28 cellular contexts compared by ENCODE assay signal in genomic region chr3:41131224-41131623, GRCh38.
DNase-seq lines count a peak whose midpoint lies in the region; ATAC-seq, FAIRE-seq and TF ChIP-seq lines count a peak whose summit lies in the region.
"Had no signal": no experiment of that assay in that cellular context is flagged by ENCODE, and none has a peak within 500 bp of the region (broad histone marks: within the 10 kb centered on the region; RNA-seq: fewer than 3 reads in every experiment).

No MANE protein-coding gene starts in this region.

- no peaks in the 10 kb centered on the region for H3K79me2 ChIP-seq in MM.1S (ENCODE audit: low read length)

- peaks cover 49% of the 10 kb centered on the region for H3K9me3 Mint-ChIP-seq in WTC11

- no peaks in the 10 kb centered on the region for H3K4me1 ChIP-seq in MM.1S (ENCODE audit: low read length)
- H3K4me1 ChIP-seq: HAP-1 had no signal

- no peaks in the 10 kb centered on the region for H3K9me3 ChIP-seq in MM.1S (replicated peaks; ENCODE audit: insufficient read depth, low read length)
- H3K9me3 ChIP-seq: HAP-1, thyroid gland had no signal

- TF ChIP-seq CTCF in WTC11 (IDR thresholded peaks at IDR 0.05) = no peak
- no peak for TF ChIP-seq CTCF in MM.1S (IDR thresholded peaks at IDR 0.05; ENCODE audit: low read length)

- no peaks in the 10 kb centered on the region for H4K20me1 ChIP-seq in MM.1S (ENCODE audit: insufficient read depth, low read length)

- H3F3A ChIP-seq in MM.1S (ENCODE audit: insufficient read depth, low read length) = no peaks in the 10 kb centered on the region

- CTCF ChIA-PET in WTC11 (lab: Charles Lee) = no interaction called here

- H3K27ac ChIP-seq in epithelial cell of prostate (peak overlapping the region; percentile 79), MM.1S (ENCODE audit: low read length) (no peak overlapping the region)
- H3K27ac ChIP-seq: thyroid gland had no signal

- no peaks in the 10 kb centered on the region for H3K27me3 ChIP-seq in MM.1S (replicated peaks; ENCODE audit: insufficient read depth, low read length)
- H3K27me3 ChIP-seq: thyroid gland had no signal

- H3K4me3 Mint-ChIP-seq in WTC11 = no peak overlapping the region
- H3K4me3 Mint-ChIP-seq: activated CD8-positive, alpha-beta T cell treated with anti-CD3 and anti-CD28 coated beads for 36 hours; CD4-positive, CD25-positive, alpha-beta regulatory T cell; IgD-negative memory B cell; memory B cell; naive thymus-derived CD4-positive, alpha-beta T cell had no signal

- no peak overlapping the region for H3K9ac ChIP-seq in MM.1S (ENCODE audit: low read length)

- H3K4me3 ChIP-seq in MM.1S (ENCODE audit: low read length) = no peak overlapping the region
- H3K4me3 ChIP-seq: GM12878, HAP-1, thyroid gland had no signal

- POLR2A ChIA-PET in WTC11 (lab: Charles Lee) = no interaction called here

- DNase-seq in HTR-8/SVneo (ENCODE audit: insufficient read length, low spot score) (peak; percentile 25), WTC11 (ENCODE audit: low spot score) (peak; percentile 28), epithelial cell of prostate (ENCODE audit: low read depth, low spot score) (peak; percentile 90), smooth muscle cell of the brain vasculature (ENCODE audit: low read depth, low spot score) (peak; percentile 40), MM.1S (no peak), NCI-H446 treated with DMSO at 0.1 percent for 48 hours (lab: John Stamatoyannopoulos, UW) (no peak)
- DNase-seq: activated CD8-positive, alpha-beta T cell treated with anti-CD3 and anti-CD28 coated beads for 36 hours; caudate nucleus; CD4-positive, CD25-positive, alpha-beta regulatory T cell; foreskin melanocyte; hypothalamus; kidney glomerular epithelial cell; naive thymus-derived CD4-positive, alpha-beta T cell; NCI-H1436; NCI-H2107; NCI-H524 treated with DMSO at 0.1 percent for 48 hours; Right ventricle myocardium superior; small intestine; stimulated activated CD4-positive, alpha-beta T cell treated with anti-CD3 and anti-CD28 coated beads, Interleukin-2, amount 100 ng/mL, for 48 hours; stimulated activated naive CD8-positive, alpha-beta T cell treated with anti-CD3 and anti-CD28 coated beads, Interleukin-15, Interleukin-2, amounts not matched to agents 100 U/mL and 50 U/mL, for 24 hours; T-helper 9 cell; thyroid gland had no signal

- H3K27ac Mint-ChIP-seq in WTC11 = no peak overlapping the region
- H3K27ac Mint-ChIP-seq: activated CD8-positive, alpha-beta T cell treated with anti-CD3 and anti-CD28 coated beads for 36 hours; CD4-positive, CD25-positive, alpha-beta regulatory T cell; IgD-negative memory B cell; memory B cell; naive thymus-derived CD4-positive, alpha-beta T cell had no signal

- no peak for FAIRE-seq in HTR-8/SVneo (lab: Jason Lieb, UNC)
- FAIRE-seq: GM12878, small intestine had no signal

- no peaks in the 10 kb centered on the region for H3K9me2 ChIP-seq in MM.1S (replicated peaks; ENCODE audit: insufficient read depth, low read length)

- peaks cover 29% of the 10 kb centered on the region for H3K36me3 Mint-ChIP-seq in WTC11
- H3K36me3 Mint-ChIP-seq: CD4-positive, CD25-positive, alpha-beta regulatory T cell had no signal

- no peaks in the 10 kb centered on the region for H3K36me3 ChIP-seq in MM.1S (replicated peaks; ENCODE audit: insufficient read depth, low read length)
- H3K36me3 ChIP-seq: HAP-1, thyroid gland had no signal

- no peak overlapping the region for H2AFZ ChIP-seq in MM.1S (ENCODE audit: low read length)

- ATAC-seq in WTC11 (peak; percentile 79), GM19395 (IDR thresholded peaks at IDR 0.05; ENCODE audit: unreplicated experiment) (no peak)
- ATAC-seq: activated CD4-positive, CD25-positive, alpha-beta regulatory T cell treated with anti-CD3 and anti-CD28 coated beads, Interleukin-2, amount 50 U/mL, for 24 hours; activated CD8-positive, alpha-beta T cell treated with anti-CD3 and anti-CD28 coated beads for 36 hours; GM12878; naive thymus-derived CD4-positive, alpha-beta T cell; stimulated activated naive CD8-positive, alpha-beta T cell treated with anti-CD3 and anti-CD28 coated beads, Interleukin-15, Interleukin-2, amounts not matched to agents 100 U/mL and 50 U/mL, for 24 hours had no signal

- H3K27me3 Mint-ChIP-seq in WTC11 (ENCODE audit: low read depth) = peaks cover 3% of the 10 kb centered on the region; the same call in 1 of the 2 replicates
- H3K27me3 Mint-ChIP-seq: activated CD8-positive, alpha-beta T cell treated with anti-CD3 and anti-CD28 coated beads for 36 hours; naive thymus-derived CD4-positive, alpha-beta T cell had no signal

- H3K4me1 Mint-ChIP-seq in WTC11 = peaks cover 12% of the 10 kb centered on the region
- H3K4me1 Mint-ChIP-seq: CD4-positive, CD25-positive, alpha-beta regulatory T cell; IgD-negative memory B cell; memory B cell; naive thymus-derived CD4-positive, alpha-beta T cell had no signal

- H3K4me2 ChIP-seq in MM.1S (ENCODE audit: low read depth, low read length) = no peak overlapping the region

TF ChIP-seq in WTC11, 78 proteins besides CTCF, POLR2A, EP300 and RAD21:
- no peak for TF ChIP-seq JAZF1 (CRISPR knock-in tag; IDR thresholded peaks at IDR 0.05)
- no peak for TF ChIP-seq ZNF423 (CRISPR knock-in tag; IDR thresholded peaks at IDR 0.05)
- TF ChIP-seq GRHL2 (CRISPR knock-in tag; IDR thresholded peaks at IDR 0.05; ENCODE audit: insufficient replicate concordance, severe bottlenecking) = no peak

Comparison
In these comparisons a context has a peak if more than half of its experiments do, and no peak if none do; other contexts are left out.
1. DNase-seq: peak in HTR-8/SVneo (single experiment), WTC11 (single experiment), epithelial cell of prostate (single experiment) and smooth muscle cell of the brain vasculature (single experiment); none in MM.1S (single experiment) and NCI-H446 treated with DMSO at 0.1 percent for 48 hours (single experiment).